Comparison of ENCODE assay signal across 1 cellular context in genomic region chr3:13484861-13485590, GRCh38.
A peak's percentile ranks its signal among the peaks of the same experiment; 100 is the strongest.
TF ChIP-seq lines count a peak whose summit lies in the region.

No MANE protein-coding gene starts in this region.

TF ChIP-seq in HepG2, 621 proteins besides CTCF, POLR2A, EP300 and RAD21 (continued from another document and continues in another):
- TF ChIP-seq AKNA (CRISPR knock-in tag; IDR thresholded peaks at IDR 0.05; ENCODE audit: borderline replicate concordance) (no peak), ELK4 (CRISPR knock-in tag; IDR thresholded peaks at IDR 0.05; ENCODE audit: borderline replicate concordance) (no peak), TOE1 (CRISPR knock-in tag; IDR thresholded peaks at IDR 0.05) (no peak), ELF4 (CRISPR knock-in tag; IDR thresholded peaks at IDR 0.05; ENCODE audit: borderline replicate concordance) (peak; percentile 71; the same call in 1 of the 2 replicates), NFATC3 (CRISPR knock-in tag; IDR thresholded peaks at IDR 0.05) (no peak), ZFP91 (CRISPR knock-in tag; IDR thresholded peaks at IDR 0.05; ENCODE audit: borderline replicate concordance) (peak; percentile 60; the same call in 1 of the 2 replicates), ZNF562 (CRISPR knock-in tag; IDR thresholded peaks at IDR 0.05; ENCODE audit: borderline replicate concordance) (no peak), KLF12 (CRISPR knock-in tag; IDR thresholded peaks at IDR 0.05; ENCODE audit: borderline replicate concordance) (no peak), HMG20A (CRISPR knock-in tag; IDR thresholded peaks at IDR 0.05; ENCODE audit: borderline replicate concordance) (peak; percentile 71; the same call in 1 of the 2 replicates), NFIC (IDR thresholded peaks at IDR 0.05; ENCODE audit: low read length) (no peak), ZNF256 (CRISPR knock-in tag; conservative IDR thresholded peaks at IDR 0.05) (no peak), HDAC2 (CRISPR knock-in tag; IDR thresholded peaks at IDR 0.05) (peak; percentile 88), ZNF687 (CRISPR knock-in tag; IDR thresholded peaks at IDR 0.05) (peak; percentile 100), SALL2 (CRISPR knock-in tag; IDR thresholded peaks at IDR 0.05) (0 out of 2 replicates have a peak, but pooled peaks have one; percentile 24), SPEN (CRISPR knock-in tag; IDR thresholded peaks at IDR 0.05; ENCODE audit: low read depth) (peak; percentile 78), GTF3A (CRISPR knock-in tag; conservative IDR thresholded peaks at IDR 0.05) (no peak), THAP11 (CRISPR knock-in tag; IDR thresholded peaks at IDR 0.05) (peak; percentile 51; the same call in 1 of the 2 replicates), ZNF431 (CRISPR knock-in tag; IDR thresholded peaks at IDR 0.05; ENCODE audit: borderline replicate concordance, low read depth) (peak; percentile 92), ZNF768 (CRISPR knock-in tag; IDR thresholded peaks at IDR 0.05) (peak; percentile 34; the same call in 1 of the 2 replicates), ZKSCAN1 (IDR thresholded peaks at IDR 0.05; ENCODE audit: low read length) (no peak), ZBTB38 (CRISPR knock-in tag; IDR thresholded peaks at IDR 0.05) (0 out of 2 replicates have a peak, but pooled peaks have one; percentile 72), RXRA (CRISPR knock-in tag; IDR thresholded peaks at IDR 0.05) (peak; percentile 60; the same call in 1 of the 2 replicates), PAXIP1 (CRISPR knock-in tag; conservative IDR thresholded peaks at IDR 0.05) (peak; percentile 84), MBD4 (IDR thresholded peaks at IDR 0.05; ENCODE audit: borderline replicate concordance, low read length) (no peak), JUNB (CRISPR knock-in tag; IDR thresholded peaks at IDR 0.05; ENCODE audit: borderline replicate concordance) (no peak), USF2 (IDR thresholded peaks at IDR 0.05; ENCODE audit: low read depth, low read length) (no peak), USF2 (CRISPR knock-in tag; IDR thresholded peaks at IDR 0.05; ENCODE audit: borderline replicate concordance) (peak; percentile 19; the same call in 1 of the 2 replicates), MYNN (CRISPR knock-in tag; IDR thresholded peaks at IDR 0.05; ENCODE audit: low read depth) (no peak), HNRNPLL (IDR thresholded peaks at IDR 0.05; ENCODE audit: low read depth, low read length, poor library complexity, severe bottlenecking) (peak; percentile 40), HES4 (CRISPR knock-in tag; IDR thresholded peaks at IDR 0.05; ENCODE audit: borderline replicate concordance) (0 out of 2 replicates have a peak, but pooled peaks have one; percentile 45), SMYD3 (CRISPR knock-in tag; IDR thresholded peaks at IDR 0.05) (peak; percentile 65; the same call in 1 of the 2 replicates), KDM5A (IDR thresholded peaks at IDR 0.05; ENCODE audit: borderline replicate concordance, low read length) (no peak), TFDP2 (CRISPR knock-in tag; IDR thresholded peaks at IDR 0.05) (peak; percentile 81), RFX3 (CRISPR knock-in tag; IDR thresholded peaks at IDR 0.05) (0 out of 2 replicates have a peak, but pooled peaks have one; percentile 19), CHCHD3 (CRISPR knock-in tag; IDR thresholded peaks at IDR 0.05) (0 out of 2 replicates have a peak, but pooled peaks have one; percentile 55), NKX3-1 (CRISPR knock-in tag; IDR thresholded peaks at IDR 0.05) (0 out of 2 replicates have a peak, but pooled peaks have one; percentile 55), LCORL (IDR thresholded peaks at IDR 0.05) (no peak), LCORL (CRISPR knock-in tag; IDR thresholded peaks at IDR 0.05) (peak; percentile 55; the same call in 1 of the 2 replicates), ZBTB7A (CRISPR knock-in tag; IDR thresholded peaks at IDR 0.05) (peak; percentile 78; the same call in 1 of the 2 replicates), SETDB1 (CRISPR knock-in tag; IDR thresholded peaks at IDR 0.05; ENCODE audit: borderline replicate concordance) (no peak; the same call in 1 of the 2 replicates), ZNF639 (CRISPR knock-in tag; conservative IDR thresholded peaks at IDR 0.05) (peak; percentile 41; the same call in 1 of the 2 replicates)
